In genomic region chr5:142323480-142324376, GRCh38 we compare ENCODE assay signal across 8 cellular contexts. TPM values are rescaled to one million over a fixed set of nuclear protein-coding genes. Genes with fewer than 3 reads are reported as not detected.
A peak's percentile ranks its signal among the peaks of the same experiment; 100 is the strongest.
DNase-seq lines count a peak whose midpoint lies in the region; ATAC-seq, FAIRE-seq and TF ChIP-seq lines count a peak whose summit lies in the region.

No MANE protein-coding gene starts in this region.

- TF ChIP-seq CTCF in astrocyte (IDR thresholded peaks at IDR 0.05; ENCODE audit: insufficient read depth, low read depth, low read length) = no peak

- H3K4me2 ChIP-seq in Karpas-422 (ENCODE audit: low read depth, low read length, poor library complexity, severe bottlenecking) (peak overlapping the region; percentile 97), astrocyte (ENCODE audit: low read length) (peak overlapping the region; percentile 97)

- peak overlapping the region; percentile 91 for H3K27ac Mint-ChIP-seq in astrocyte (ENCODE audit: unreplicated experiment)
- H3K27ac Mint-ChIP-seq in stimulated activated effector memory CD8-positive, alpha-beta T cell treated with anti-CD3 and anti-CD28 coated beads, Interleukin-12 subunit alpha, Interleukin-12 subunit beta, amount 100 ng/mL, for 72 hours = peak overlapping the region; percentile 61

- no peaks in the 10 kb centered on the region for H3K9me2 ChIP-seq in Karpas-422 (replicated peaks; ENCODE audit: insufficient read depth, low read length)

- H3K27ac ChIP-seq in Karpas-422 (ENCODE audit: low read length) = no peak overlapping the region
- peak overlapping the region; percentile 80 for H3K27ac ChIP-seq in astrocyte (ENCODE audit: low read depth, low read length)

- H2AFZ ChIP-seq in Karpas-422 (ENCODE audit: low read length) (no peak overlapping the region; the same call in 1 of the 2 replicates), astrocyte (ENCODE audit: low read depth, low read length) (peak overlapping the region; percentile 43)

- H3K4me3 ChIP-seq in Karpas-422 (ENCODE audit: low read length) = peak overlapping the region; percentile 75
- H3K4me3 ChIP-seq in astrocyte (ENCODE audit: insufficient read depth, low read depth, low read length) = peak overlapping the region; percentile 91
- H3K4me3 ChIP-seq in iPS-18c (ENCODE audit: insufficient read depth, low read depth, low read length) = peak overlapping the region; percentile 92

- peak overlapping the region; percentile 76 for H3K9ac ChIP-seq in Karpas-422 (ENCODE audit: low read length)
- peak overlapping the region; percentile 90 for H3K9ac ChIP-seq in astrocyte (ENCODE audit: low read length)

- H3K27me3 ChIP-seq in Karpas-422 (ENCODE audit: low read length) (no peaks in the 10 kb centered on the region), astrocyte (ENCODE audit: insufficient read depth, low read length) (no peaks in the 10 kb centered on the region)

- DNase-seq in AG20443 (ENCODE audit: low spot score) (peak; percentile 50), Karpas-422 (no peak), astrocyte (ENCODE audit: low read depth) (peak; percentile 38), middle frontal gyrus (ENCODE audit: extremely low spot score, low spot score) (no peak)
- DNase-seq in stimulated activated effector memory CD8-positive, alpha-beta T cell treated with anti-CD3 and anti-CD28 coated beads, Interleukin-12 subunit alpha, Interleukin-12 subunit beta, amount 100 ng/mL, for 72 hours (ENCODE audit: low spot score in 2 of 2) = no peak

- peaks cover 56% of the 10 kb centered on the region for H3K4me1 Mint-ChIP-seq in astrocyte (ENCODE audit: low read depth, unreplicated experiment)
- H3K4me1 Mint-ChIP-seq in stimulated activated effector memory CD8-positive, alpha-beta T cell treated with anti-CD3 and anti-CD28 coated beads, Interleukin-12 subunit alpha, Interleukin-12 subunit beta, amount 100 ng/mL, for 72 hours = peaks cover 50% of the 10 kb centered on the region

- H3K27me3 Mint-ChIP-seq in astrocyte (ENCODE audit: low read depth, unreplicated experiment) = no peaks in the 10 kb centered on the region

- H3K9me3 Mint-ChIP-seq in astrocyte (ENCODE audit: unreplicated experiment) = no peaks in the 10 kb centered on the region
- H3K9me3 Mint-ChIP-seq in stimulated activated effector memory CD8-positive, alpha-beta T cell treated with anti-CD3 and anti-CD28 coated beads, Interleukin-12 subunit alpha, Interleukin-12 subunit beta, amount 100 ng/mL, for 72 hours = no peaks in the 10 kb centered on the region

- H3K4me1 ChIP-seq in Karpas-422 (ENCODE audit: low read length) (peaks cover 30% of the 10 kb centered on the region), astrocyte (ENCODE audit: insufficient read depth, low read length) (peaks cover 68% of the 10 kb centered on the region)

- ATAC-seq in stimulated activated effector memory CD8-positive, alpha-beta T cell treated with anti-CD3 and anti-CD28 coated beads, Interleukin-12 subunit alpha, Interleukin-12 subunit beta, amount 100 ng/mL, for 72 hours = no peak
- ATAC-seq in HG03460 (IDR thresholded peaks at IDR 0.05; ENCODE audit: unreplicated experiment) (no peak), HG03439 (IDR thresholded peaks at IDR 0.05; ENCODE audit: unreplicated experiment) (no peak)

- H3K36me3 Mint-ChIP-seq in astrocyte (ENCODE audit: low read depth, unreplicated experiment) = no peaks in the 10 kb centered on the region
- H3K36me3 Mint-ChIP-seq in stimulated activated effector memory CD8-positive, alpha-beta T cell treated with anti-CD3 and anti-CD28 coated beads, Interleukin-12 subunit alpha, Interleukin-12 subunit beta, amount 100 ng/mL, for 72 hours = peaks cover 6% of the 10 kb centered on the region

- peak overlapping the region; percentile 96 for H3K4me3 Mint-ChIP-seq in astrocyte (ENCODE audit: unreplicated experiment)
- H3K4me3 Mint-ChIP-seq in stimulated activated effector memory CD8-positive, alpha-beta T cell treated with anti-CD3 and anti-CD28 coated beads, Interleukin-12 subunit alpha, Interleukin-12 subunit beta, amount 100 ng/mL, for 72 hours = peak overlapping the region; percentile 86

- FAIRE-seq in astrocyte (lab: Jason Lieb, UNC) = no peak

- H3K79me2 ChIP-seq in Karpas-422 (ENCODE audit: low read length) (no peaks in the 10 kb centered on the region), astrocyte (ENCODE audit: insufficient read depth, low read length) (peaks cover 75% of the 10 kb centered on the region)

- no peaks in the 10 kb centered on the region for H3K9me3 ChIP-seq in Karpas-422 (ENCODE audit: low read length)
- H3K9me3 ChIP-seq in astrocyte (ENCODE audit: insufficient read depth, low read depth, low read length) = no peaks in the 10 kb centered on the region
- no peaks in the 10 kb centered on the region for H3K9me3 ChIP-seq in iPS-18c (ENCODE audit: control insufficient read depth, insufficient read depth, low read length)

- H4K20me1 ChIP-seq in Karpas-422 (ENCODE audit: insufficient read depth, low read depth, low read length) = 0 out of 2 replicates have a peak, but pooled peaks cover 5% of the 10 kb centered on the region
- H4K20me1 ChIP-seq in astrocyte (ENCODE audit: insufficient read depth, low read length) = peaks cover 58% of the 10 kb centered on the region

- H3K36me3 ChIP-seq in Karpas-422 (ENCODE audit: insufficient read depth, low read length) (no peaks in the 10 kb centered on the region), astrocyte (ENCODE audit: insufficient read depth, low read length) (peaks cover 6% of the 10 kb centered on the region)

RNA-seq across cellular contexts. Expression of gene SPRY4, which starts 1.1 kb away (rescaled TPM):
- 0.26 and 0.90 TPM in 2 replicates for total RNA-seq in Karpas-422 (2014; rRNA removed; shearing (Covaris generic); ENCODE audit: low replicate concordance)
- 19.4 and 23.4 TPM in 2 replicates for total RNA-seq in astrocyte

Comparison
In these comparisons a context has a peak if more than half of its experiments do, and no peak if none do; other contexts are left out.
1. DNase-seq: peak in AG20443 (single experiment) and astrocyte (single experiment); none in Karpas-422 (single experiment), stimulated activated effector memory CD8-positive, alpha-beta T cell treated with anti-CD3 and anti-CD28 coated beads, Interleukin-12 subunit alpha, Interleukin-12 subunit beta, amount 100 ng/mL, for 72 hours (0 of 2) and middle frontal gyrus (single experiment).
2. RNA of gene SPRY4, which starts 1.1 kb away (total RNA-seq): 19.4 to 23.4 TPM in astrocyte; 0.26 to 0.90 TPM in Karpas-422; every median in the first group is over 10 times any median in the second.
3. Peak in every context shown above with its lines, with median percentiles within 50 percentile points of each other: H3K4me3 ChIP-seq.